15 cellular contexts compared by ENCODE assay signal in genomic region chr11:73317803-73318202, GRCh38. TPM values are rescaled to one million over a fixed set of nuclear protein-coding genes. Genes with fewer than 3 reads are reported as not detected.
DNase-seq lines count a peak whose midpoint lies in the region; ATAC-seq, FAIRE-seq and TF ChIP-seq lines count a peak whose summit lies in the region.
"Had no signal": no experiment of that assay in that cellular context is flagged by ENCODE, and none has a peak within 500 bp of the region (broad histone marks: within the 10 kb centered on the region; RNA-seq: fewer than 3 reads in every experiment).

No MANE protein-coding gene starts in this region.

- TF ChIP-seq POLR2A in gastroesophageal sphincter (IDR thresholded peaks at IDR 0.05) (no peak), tibial nerve (IDR thresholded peaks at IDR 0.05) (no peak)

- H2BK120ac ChIP-seq in trophoblast cell (ENCODE audit: insufficient read depth, low read length, poor library complexity), result no peak overlapping the region

- DNase-seq in ascending aorta (ENCODE audit: low spot score in 2 of 2) (no peak), trophoblast cell (no peak), tibial nerve (ENCODE audit: low spot score in 2 of 2) (no peak), HTR-8/SVneo (ENCODE audit: insufficient read length, low spot score) (no peak), cerebellar nuclear complex (lab: John Stamatoyannopoulos, UW) (no peak), mucosa of gallbladder (ENCODE audit: low spot score) (no peak)
- DNase-seq: activated CD4-positive, alpha-beta T cell treated with anti-CD3 and anti-CD28 coated beads for 1 hour; activated naive CD4-positive, alpha-beta T cell treated with anti-CD3 and anti-CD28 coated beads, Interleukin-2, amount 10 ng/mL, durations not matched to agents 7 days and 5 days; GOT3; MM.1S; NCI-H2029; stimulated activated CD4-positive, alpha-beta T cell treated with anti-CD3 and anti-CD28 coated beads, Interleukin-2, amount 100 ng/mL, for 24 hours; stimulated activated CD8-positive, alpha-beta memory T cell treated with anti-CD3 and anti-CD28 coated beads, Interleukin-4, amount 100 ng/mL, for 48 hours; T-helper 2 cell had no signal

- peaks cover 16% of the 10 kb centered on the region for H3K79me1 ChIP-seq in trophoblast cell (ENCODE audit: low read length)

- H3K4me3 ChIP-seq in ascending aorta, result peak overlapping the region; percentile 18 to 75
- H3K4me3 ChIP-seq in gastroesophageal sphincter, result no peak overlapping the region
- H3K4me3 ChIP-seq in trophoblast cell (ENCODE audit: low read depth, low read length), result no peak overlapping the region
- no peak overlapping the region for H3K4me3 ChIP-seq in tibial nerve

- ATAC-seq in gastroesophageal sphincter, result peak; percentile 28

- H2BK12ac ChIP-seq in trophoblast cell (ENCODE audit: low read length), result no peak overlapping the region

- H2BK5ac ChIP-seq in trophoblast cell (ENCODE audit: low read depth, low read length, poor library complexity), result no peak overlapping the region

- peaks cover 19% of the 10 kb centered on the region for H3K79me2 ChIP-seq in trophoblast cell (ENCODE audit: control insufficient read depth, insufficient read depth, low read length, poor library complexity)

- H3K27me3 ChIP-seq in ascending aorta, result no peaks in the 10 kb centered on the region
- no peaks in the 10 kb centered on the region for H3K27me3 ChIP-seq in gastroesophageal sphincter
- H3K27me3 ChIP-seq in trophoblast cell (ENCODE audit: insufficient read depth, low read length), result no peaks in the 10 kb centered on the region
- no peaks in the 10 kb centered on the region for H3K27me3 ChIP-seq in tibial nerve

- peak overlapping the region; percentile 46 for H3K18ac ChIP-seq in trophoblast cell (ENCODE audit: low read length)

- no peak overlapping the region for H2AFZ ChIP-seq in trophoblast cell (ENCODE audit: insufficient read depth, low read length, poor library complexity)

- H3K27ac ChIP-seq in ascending aorta (peak overlapping the region; percentile 94 to 96), gastroesophageal sphincter (peak overlapping the region; percentile 81 to 99 (median 98)), trophoblast cell (ENCODE audit: low read depth, low read length) (no peak overlapping the region), tibial nerve (peak overlapping the region; percentile 94 to 99 (median 98))

- no peak overlapping the region for H4K12ac ChIP-seq in trophoblast cell (ENCODE audit: low read depth, low read length)

- no peak overlapping the region for H3K9ac ChIP-seq in trophoblast cell (ENCODE audit: low read length)

- WGBS in gastroesophageal sphincter (ENCODE audit: low coverage in 1 of 2), 2 donors, result no CpG with 5 or more reads among the region's 3 CpGs
- no CpG with 5 or more reads among the region's 3 CpGs for whole genome bisulfite sequencing in trophoblast cell (ENCODE audit: extremely low coverage, insufficient coverage, insufficient read length)
- 42 to 83% methylated on average over 3 of the region's 3 CpGs for WGBS in tibial nerve, 2 donors

- no peak overlapping the region for H3K4me2 ChIP-seq in trophoblast cell (ENCODE audit: low read length)

- no peak overlapping the region for H4K91ac ChIP-seq in trophoblast cell (ENCODE audit: low read depth, low read length)

- no peak for FAIRE-seq in HTR-8/SVneo (lab: Jason Lieb, UNC)

- TF ChIP-seq EP300 in gastroesophageal sphincter (IDR thresholded peaks at IDR 0.05) (no peak), tibial nerve (IDR thresholded peaks at IDR 0.05) (no peak)

- H4K8ac ChIP-seq in trophoblast cell (ENCODE audit: low read depth, low read length), result no peak overlapping the region

- H2AK5ac ChIP-seq in trophoblast cell (ENCODE audit: low read length), result no peak overlapping the region

- H3K9me3 ChIP-seq in ascending aorta (no peaks in the 10 kb centered on the region), gastroesophageal sphincter (no peaks in the 10 kb centered on the region), trophoblast cell (ENCODE audit: insufficient read depth, low read depth, low read length) (no peaks in the 10 kb centered on the region), tibial nerve (no peaks in the 10 kb centered on the region)

- TF ChIP-seq CTCF in ascending aorta (IDR thresholded peaks at IDR 0.05) (no peak), gastroesophageal sphincter (IDR thresholded peaks at IDR 0.05) (no peak), tibial nerve (IDR thresholded peaks at IDR 0.05) (no peak)

- intact Hi-C loops in ascending aorta (cut with DNase I), result no loop called here

- H3K14ac ChIP-seq in trophoblast cell (ENCODE audit: low read length), result no peak overlapping the region

- peaks cover 0 to 7% of the 10 kb centered on the region in 2 donors for H3K36me3 ChIP-seq in ascending aorta
- no peaks in the 10 kb centered on the region for H3K36me3 ChIP-seq in gastroesophageal sphincter
- H3K36me3 ChIP-seq in trophoblast cell (ENCODE audit: control insufficient read depth in 1 of 2, insufficient read depth in 2 of 2, low read length in 2 of 2), result peaks cover 17 to 28% of the 10 kb centered on the region in 2 experiments
- no peaks in the 10 kb centered on the region for H3K36me3 ChIP-seq in tibial nerve

- H3K4me1 ChIP-seq in ascending aorta, result peaks cover 48 to 90% of the 10 kb centered on the region in 2 donors
- H3K4me1 ChIP-seq in gastroesophageal sphincter, result peaks cover 14 to 100% (median 83%) of the 10 kb centered on the region in 3 donors
- peaks cover 41 to 58% of the 10 kb centered on the region in 2 experiments for H3K4me1 ChIP-seq in trophoblast cell (ENCODE audit: control insufficient read depth in 1 of 2, insufficient read depth in 2 of 2, low read length in 2 of 2)
- H3K4me1 ChIP-seq in tibial nerve, result peaks cover 0 to 100% (median 93%) of the 10 kb centered on the region in 4 donors

- H3K23ac ChIP-seq in trophoblast cell (ENCODE audit: low read length), result no peak overlapping the region

- peak overlapping the region; percentile 22 for H3K4ac ChIP-seq in trophoblast cell (ENCODE audit: low read depth, low read length)

RNA-seq across cellular contexts. Expression of gene ARHGEF17, which starts 9.7 kb away (rescaled TPM):
- total RNA-seq in ascending aorta (193 TPM), gastroesophageal sphincter (100 to 1,000 TPM in 1 of 4 donors, 10 to 100 TPM in 3; 52.5 to 169 (median 84.4) TPM), tibial nerve (100 to 1,000 TPM; 102 to 135 (median 112) TPM), mucosa of gallbladder (69.2 TPM)
- polyA plus RNA-seq in trophoblast cell (2013), result 31.0 and 31.5 TPM in 2 replicates

RNA-seq across cellular contexts. Expression of gene P2RY6, which starts 45.7 kb away (rescaled TPM):
- total RNA-seq in ascending aorta, result 8.8 TPM
- total RNA-seq in gastroesophageal sphincter, result 1 to 10 TPM; 1.8 to 2.8 (median 2.3) TPM
- polyA plus RNA-seq in trophoblast cell (2013), result 45.7 and 47.8 TPM in 2 replicates
- total RNA-seq in tibial nerve, result 1 to 10 TPM in 1 of 4 donors, under 1 TPM in 2, not detected in 1; 0.63 to 3.3 (median 0.90) TPM
- 2.9 TPM for total RNA-seq in mucosa of gallbladder

RNA-seq across cellular contexts. Expression of gene RELT, which starts 58.4 kb away (rescaled TPM):
- total RNA-seq in ascending aorta (25.7 TPM), gastroesophageal sphincter (1 to 10 TPM; 2.3 to 5.7 (median 3.5) TPM), tibial nerve (1 to 10 TPM; 2.4 to 6.0 (median 2.5) TPM), mucosa of gallbladder (5.9 TPM)
- polyA plus RNA-seq in trophoblast cell (2013), result 24.5 and 27.6 TPM in 2 replicates

Comparison
In these comparisons a context has a peak if more than half of its experiments do, and no peak if none do; other contexts are left out.
1. H3K4me3 ChIP-seq: peak in ascending aorta (2 of 2); none in gastroesophageal sphincter (0 of 2), trophoblast cell (single experiment) and tibial nerve (0 of 4).